Comparison of ENCODE assay signal across 20 cellular contexts in genomic region chr19:8097198-8097597, GRCh38. TPM values are rescaled to one million over a fixed set of nuclear protein-coding genes. Genes with fewer than 3 reads are reported as not detected.
DNase-seq lines count a peak whose midpoint lies in the region; ATAC-seq and TF ChIP-seq lines count a peak whose summit lies in the region.
"Had no signal": no experiment of that assay in that cellular context is flagged by ENCODE, and none has a peak within 500 bp of the region (broad histone marks: within the 10 kb centered on the region; RNA-seq: fewer than 3 reads in every experiment).

No MANE protein-coding gene starts in this region.

- 0 out of 2 replicates have a peak, but pooled peaks cover 7% of the 10 kb centered on the region for H3K9me3 ChIP-seq in SK-N-SH

- CTCF ChIA-PET in SK-N-SH (lab: Yijun Ruan, JAX): interaction anchor here (1.6 kb wide), 1 partner anchor 20 kb away, joined by 3 read pairs; no protein-coding TSS in a partner anchor

- H3K4me2 ChIP-seq in SK-N-SH: no peak overlapping the region
- H3K4me2 ChIP-seq: GM23338 had no signal

- no peak overlapping the region for H3K27ac ChIP-seq in SK-N-SH (ENCODE audit: low read depth in 2 of 2, low read length in 1 of 2)
- H3K27ac ChIP-seq: C4-2B had no signal

- 24% methylated on average over 3 of the region's 10 CpGs for WGBS in SK-N-SH (ENCODE audit: low lambda C conversion rate)

- no peaks in the 10 kb centered on the region for H3K36me3 ChIP-seq in SK-N-SH (replicated peaks in 1 of 2; ENCODE audit: control insufficient read depth in 1 of 2, insufficient read depth in 2 of 2, low read length in 1 of 2)
- H3K36me3 ChIP-seq: BE2C had no signal

- peak overlapping the region in 1 of 6 donors; percentile 11 for H3K27ac Mint-ChIP-seq in immature natural killer cell
- H3K27ac Mint-ChIP-seq: CD4-positive, alpha-beta T cell; GM23338 had no signal

- no peak for ATAC-seq in omental fat pad (ENCODE audit: low FRiP score)
- ATAC-seq: GM23338, K562 had no signal

- TF ChIP-seq CTCF in GM12865 (IDR thresholded peaks at IDR 0.05; ENCODE audit: insufficient read depth, low read depth, low read length, missing control alignments) (no peak), SK-N-SH (IDR thresholded peaks at IDR 0.05) (no peak), omental fat pad (IDR thresholded peaks at IDR 0.05) (no peak), GM13976 (IDR thresholded peaks at IDR 0.05; ENCODE audit: borderline replicate concordance, control extremely low read depth, extremely low read depth, insufficient read depth, missing control alignments) (no peak)

- DNase-seq in GM12865 (ENCODE audit: low read depth) (peak; percentile 35), NCI-H2171 treated with DMSO at 0.1 percent for 48 hours (lab: John Stamatoyannopoulos, UW) (peak; percentile 46), immature natural killer cell (peak in 2 of 3 donors; percentile 15 to 32), posterior vena cava (ENCODE audit: low spot score) (peak; percentile 73), SK-N-SH (no peak), omental fat pad (ENCODE audit: low spot score) (no peak), GM13976 (ENCODE audit: low spot score) (no peak)
- DNase-seq: ACHN; BE2C; Caco-2; CD4-positive, alpha-beta T cell; DMS153; DMS79; GDM1; HCEC 1CT had no signal

- peaks cover 2 to 27% (median 21%) of the 10 kb centered on the region in 6 donors for H3K9me3 Mint-ChIP-seq in immature natural killer cell

- H3K4me1 ChIP-seq in SK-N-SH (ENCODE audit: control insufficient read depth in 1 of 2, insufficient read depth in 2 of 2, low read depth in 1 of 2, low read length in 1 of 2): no peaks in the 10 kb centered on the region
- H3K4me1 ChIP-seq: BE2C, Caco-2 had no signal

- H3K4me3 ChIP-seq in GM12865 (ENCODE audit: low read depth, low read length) (no peak overlapping the region), SK-N-SH (ENCODE audit: low read depth in 2 of 2, low read length in 1 of 2) (no peak overlapping the region)
- H3K4me3 ChIP-seq: GM23338, K562 had no signal

- H3F3A ChIP-seq in SK-N-SH (replicated peaks; ENCODE audit: insufficient read depth): no peaks in the 10 kb centered on the region

- H3K27me3 ChIP-seq in SK-N-SH (ENCODE audit: insufficient read depth): no peaks in the 10 kb centered on the region
- H3K27me3 ChIP-seq: BE2C had no signal

- intact Hi-C loops in posterior vena cava (cut with DNase I): no loop called here

- no peak for TF ChIP-seq EP300 in SK-N-SH (IDR thresholded peaks at IDR 0.05; ENCODE audit: borderline replicate concordance in 1 of 2, low read depth in 1 of 2, low read length in 1 of 2)

- no peaks in the 10 kb centered on the region for H3K9me2 ChIP-seq in SK-N-SH

- no peak overlapping the region for H2AFZ ChIP-seq in SK-N-SH (ENCODE audit: low read depth)
- H2AFZ ChIP-seq: GM23338 had no signal

- no peaks in the 10 kb centered on the region for H3K79me2 ChIP-seq in SK-N-SH (ENCODE audit: insufficient read depth)

- no peaks in the 10 kb centered on the region for H4K20me1 ChIP-seq in SK-N-SH (ENCODE audit: insufficient read depth)

- H3K4me3 Mint-ChIP-seq in immature natural killer cell: peak overlapping the region in 4 of 5 donors; percentile 0 to 59 (median 26)
- H3K4me3 Mint-ChIP-seq: CD4-positive, alpha-beta T cell; GM23338 had no signal

- no peaks in the 10 kb centered on the region for H3K36me3 Mint-ChIP-seq in immature natural killer cell

- POLR2A ChIA-PET in SK-N-SH (lab: Yijun Ruan, JAX): no interaction called here

- no peak for TF ChIP-seq RAD21 in SK-N-SH (IDR thresholded peaks at IDR 0.05; ENCODE audit: low read length)

- no peak overlapping the region for H3K9ac ChIP-seq in SK-N-SH

- peaks cover 0 to 7% (median 4%) of the 10 kb centered on the region in 3 donors for H3K27me3 Mint-ChIP-seq in immature natural killer cell (ENCODE audit: low read depth in 3 of 3)

- H3K4me1 Mint-ChIP-seq in immature natural killer cell: peaks cover 26% of the 10 kb centered on the region in 2 donors
- H3K4me1 Mint-ChIP-seq: GM23338 had no signal

- in situ Hi-C loops in GM13976 (cut with MboI; ENCODE audit: low sequenced_read_pairs, unreplicated experiment): no loop called here

TF ChIP-seq in SK-N-SH, 30 proteins besides CTCF, POLR2A, EP300 and RAD21:
- no peak for TF ChIP-seq SMC3 (IDR thresholded peaks at IDR 0.05; ENCODE audit: low read depth, low read length)
- TF ChIP-seq CHD2 (IDR thresholded peaks at IDR 0.05; ENCODE audit: low read length, partially characterized antibody): no peak
- no peak for TF ChIP-seq ELF1 (IDR thresholded peaks at IDR 0.05)
- TF ChIP-seq GABPA (IDR thresholded peaks at IDR 0.05; ENCODE audit: low read depth): no peak
- TF ChIP-seq PBX3 (IDR thresholded peaks at IDR 0.05): no peak
- no peak for TF ChIP-seq POLR2AphosphoS5 (IDR thresholded peaks at IDR 0.05; ENCODE audit: low read depth, low read length)
- no peak for TF ChIP-seq TCF12 (IDR thresholded peaks at IDR 0.05)
- TF ChIP-seq USF1 (IDR thresholded peaks at IDR 0.05; ENCODE audit: borderline replicate concordance, low read depth): no peak
- TF ChIP-seq, protein P1, sequence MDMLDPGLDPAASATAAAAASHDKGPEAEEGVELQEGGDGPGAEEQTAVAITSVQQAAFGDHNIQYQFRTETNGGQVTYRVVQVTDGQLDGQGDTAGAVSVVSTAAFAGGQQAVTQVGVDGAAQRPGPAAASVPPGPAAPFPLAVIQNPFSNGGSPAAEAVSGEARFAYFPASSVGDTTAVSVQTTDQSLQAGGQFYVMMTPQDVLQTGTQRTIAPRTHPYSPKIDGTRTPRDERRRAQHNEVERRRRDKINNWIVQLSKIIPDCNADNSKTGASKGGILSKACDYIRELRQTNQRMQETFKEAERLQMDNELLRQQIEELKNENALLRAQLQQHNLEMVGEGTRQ (IDR thresholded peaks at IDR 0.05; ENCODE audit: borderline replicate concordance, low read depth, low read length): no peak
- no peak for TF ChIP-seq YY1 (IDR thresholded peaks at IDR 0.05; ENCODE audit: low read depth)
- TF ChIP-seq MXI1 (IDR thresholded peaks at IDR 0.05; ENCODE audit: low read depth, low read length): no peak
- TF ChIP-seq RXRA (IDR thresholded peaks at IDR 0.05; ENCODE audit: borderline replicate concordance, low read depth): no peak
- no peak for TF ChIP-seq REST (IDR thresholded peaks at IDR 0.05; ENCODE audit: low read depth, low read length)
TF ChIP-seq in SK-N-SH: peak in this region for 0.

RNA-seq across cellular contexts. Expression of gene CCL25, which starts 44.6 kb away (rescaled TPM):
- polyA plus RNA-seq in immature natural killer cell (1 to 10 TPM in 1 of 3 donors, under 1 TPM in 1, not detected in 1; 0.57 to 1.1 TPM), SK-N-SH (2012; rRNA removed) (not detected in 2 replicates)
- total RNA-seq in posterior vena cava (not detected), omental fat pad (not detected)
- polyA plus RNA-seq in SK-N-SH (2012; cell fraction: cytosol; rRNA removed): 0.05 TPM in 1 of 2 replicates, not detected in the other
- 0.29 and 0.31 TPM in 2 replicates for polyA plus RNA-seq in SK-N-SH (2012; cell fraction: nucleus; rRNA removed)
- total RNA-seq: Caco-2; CD4-positive, alpha-beta T cell; Daoy; HT-29; K562 had no signal

RNA-seq across cellular contexts. Expression of gene FBN3, which starts 52.2 kb away (rescaled TPM):
- polyA plus RNA-seq in immature natural killer cell (not detected), SK-N-SH (2012; rRNA removed) (not detected in 2 replicates)
- total RNA-seq in posterior vena cava (not detected), omental fat pad (not detected)
- not detected in 2 replicates for polyA plus RNA-seq in SK-N-SH (2012; cell fraction: cytosol; rRNA removed)
- polyA plus RNA-seq in SK-N-SH (2012; cell fraction: nucleus; rRNA removed): 0.04 and 0.20 TPM in 2 replicates
- total RNA-seq: CD4-positive, alpha-beta T cell; Daoy; HT-29 had no signal

Comparison
In these comparisons a context has a peak if more than half of its experiments do, and no peak if none do; other contexts are left out.
1. DNase-seq: peak in GM12865 (single experiment), NCI-H2171 treated with DMSO at 0.1 percent for 48 hours (single experiment), immature natural killer cell (2 of 3) and posterior vena cava (single experiment); none in SK-N-SH (single experiment), omental fat pad (single experiment) and GM13976 (single experiment).